Comparison of ENCODE assay signal across 1 cellular context in the genomic region with DNA sequence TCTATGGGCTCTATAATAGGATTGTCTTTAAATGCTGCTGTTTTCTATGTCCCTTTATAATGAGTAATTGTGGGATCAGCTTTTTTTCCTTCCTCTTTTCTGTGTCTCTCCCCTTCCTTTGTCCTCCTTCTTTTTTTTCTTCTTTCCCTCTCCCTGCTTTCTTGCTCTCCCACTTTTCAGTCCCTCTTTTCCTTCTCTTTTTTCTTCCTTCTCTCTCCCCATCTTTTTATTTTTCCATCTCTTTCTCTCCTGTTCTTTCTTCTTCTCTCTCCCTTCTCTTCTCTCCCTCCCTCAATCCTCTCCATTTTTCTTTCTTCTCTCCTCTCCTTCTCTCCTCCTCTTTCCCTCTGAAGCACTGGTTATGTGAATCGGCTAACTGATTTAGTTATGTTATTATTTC.
A peak's percentile ranks its signal among the peaks of the same experiment; 100 is the strongest.
TF ChIP-seq lines count a peak whose summit lies in the region.

No MANE protein-coding gene starts in this region.

TF ChIP-seq in K562, 482 proteins besides CTCF, POLR2A, EP300 and RAD21:
- TF ChIP-seq HNRNPLL (IDR thresholded peaks at IDR 0.05; ENCODE audit: low read depth, low read length, poor library complexity, severe bottlenecking) (no peak), ZNF316 (IDR thresholded peaks at IDR 0.05) (peak; percentile 37; the same call in 1 of the 2 replicates), SRSF1 (IDR thresholded peaks at IDR 0.05; ENCODE audit: low read depth, low read length) (no peak), ZNF133 (CRISPR knock-in tag; IDR thresholded peaks at IDR 0.05) (no peak), LARP7 (IDR thresholded peaks at IDR 0.05) (no peak), PPARD (CRISPR knock-in tag; IDR thresholded peaks at IDR 0.05) (no peak), C11orf30 (IDR thresholded peaks at IDR 0.05; ENCODE audit: low read depth) (peak; percentile 30)
- TF ChIP-seq, protein P1, sequence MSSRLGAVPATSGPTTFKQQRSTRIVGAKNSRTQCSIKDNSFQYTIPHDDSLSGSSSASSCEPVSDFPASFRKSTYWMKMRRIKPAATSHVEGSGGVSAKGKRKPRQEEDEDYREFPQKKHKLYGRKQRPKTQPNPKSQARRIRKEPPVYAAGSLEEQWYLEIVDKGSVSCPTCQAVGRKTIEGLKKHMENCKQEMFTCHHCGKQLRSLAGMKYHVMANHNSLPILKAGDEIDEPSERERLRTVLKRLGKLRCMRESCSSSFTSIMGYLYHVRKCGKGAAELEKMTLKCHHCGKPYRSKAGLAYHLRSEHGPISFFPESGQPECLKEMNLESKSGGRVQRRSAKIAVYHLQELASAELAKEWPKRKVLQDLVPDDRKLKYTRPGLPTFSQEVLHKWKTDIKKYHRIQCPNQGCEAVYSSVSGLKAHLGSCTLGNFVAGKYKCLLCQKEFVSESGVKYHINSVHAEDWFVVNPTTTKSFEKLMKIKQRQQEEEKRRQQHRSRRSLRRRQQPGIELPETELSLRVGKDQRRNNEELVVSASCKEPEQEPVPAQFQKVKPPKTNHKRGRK (tag; IDR thresholded peaks at IDR 0.05), result peak; percentile 81; the same call in 1 of the 2 replicates
